ENCODE assay signal across 8 cellular contexts in the genomic region with DNA sequence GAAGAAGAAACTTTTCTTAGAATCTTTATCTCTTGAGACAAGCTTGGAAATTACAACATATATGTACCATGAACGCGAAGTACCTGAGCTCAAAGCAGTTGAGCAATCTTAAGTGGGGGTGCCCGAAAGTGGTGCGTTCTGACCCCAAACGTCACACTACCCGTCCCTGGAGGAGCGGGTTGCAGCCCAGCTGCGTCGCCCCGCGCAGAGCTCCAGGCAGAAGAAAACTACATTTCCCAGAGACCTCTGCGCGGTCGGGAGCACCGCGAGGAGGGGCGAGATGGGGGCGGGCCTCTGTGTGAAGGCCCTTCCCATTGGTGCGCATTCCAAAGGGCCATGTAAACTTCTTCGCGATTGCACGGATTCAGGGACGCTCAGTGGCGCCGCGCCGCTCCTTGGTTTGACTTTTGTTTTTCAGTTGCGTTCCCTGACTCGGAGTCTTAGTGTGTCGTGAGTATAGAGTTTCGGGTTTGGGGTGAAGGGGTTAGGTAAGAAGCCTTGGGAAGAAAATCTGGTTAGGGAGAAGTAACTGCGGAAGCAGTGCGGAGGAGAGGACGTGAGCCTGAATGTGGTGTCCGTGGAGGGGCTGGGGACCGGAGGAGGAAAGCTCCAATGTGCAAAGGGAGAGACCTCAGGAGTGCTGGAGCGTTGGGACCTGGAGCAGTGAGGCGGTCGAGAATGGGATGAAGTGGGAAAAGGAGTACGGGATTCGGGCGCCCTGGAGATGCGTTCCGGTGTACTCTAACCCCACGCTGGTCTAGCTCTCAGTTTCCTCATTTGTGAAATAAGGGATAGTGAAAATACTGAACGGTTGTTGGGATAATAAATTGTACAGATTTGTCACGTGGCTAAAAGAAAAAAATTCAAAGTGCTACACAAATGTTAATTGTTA. TPM values are rescaled to one million over a fixed set of nuclear protein-coding genes. Genes with fewer than 3 reads are reported as not detected.
DNase-seq lines count a peak whose midpoint lies in the region; ATAC-seq lines count a peak whose summit lies in the region.

TSS of gene CCDC77 (plus strand) at position 410 of the 892 bp plus-strand sequence. CDS start 7,740 bp downstream, outside the sequence.

- no peak within 1 kb of the TSS for H3K4me3 Mint-ChIP-seq in T-helper 2 cell treated with Interferon-gamma antibody and Interleukin-4, amounts not matched to agents 5 μg/mL and 100 μg/mL, for 36 hours

- H3K4me1 Mint-ChIP-seq in T-helper 2 cell treated with Interferon-gamma antibody and Interleukin-4, amounts not matched to agents 5 μg/mL and 100 μg/mL, for 36 hours (ENCODE audit: low read depth): peaks cover 3% of the 10 kb centered on the region

- no peaks in the 10 kb centered on the region for H3K9me3 Mint-ChIP-seq in T-helper 2 cell treated with Interferon-gamma antibody and Interleukin-4, amounts not matched to agents 5 μg/mL and 100 μg/mL, for 36 hours

- peak; percentile 94 for ATAC-seq in HG03108 (IDR thresholded peaks at IDR 0.05; ENCODE audit: unreplicated experiment)
- peak; percentile 99 for ATAC-seq in left lobe of liver

- H3K27ac Mint-ChIP-seq in T-helper 2 cell treated with Interferon-gamma antibody and Interleukin-4, amounts not matched to agents 5 μg/mL and 100 μg/mL, for 36 hours: no peak within 1 kb of the TSS

- DNase-seq in activated CD4-positive, CD25-positive, alpha-beta regulatory T cell treated with anti-CD3 and anti-CD28 coated beads, Interleukin-2, amount 50 U/mL, for 16 hours (ENCODE audit: low read depth, low spot score): peak; percentile 89
- no peak for DNase-seq in activated CD4-positive, CD25-positive, alpha-beta regulatory T cell (lab: John Stamatoyannopoulos, UW)
- DNase-seq in T-helper 2 cell treated with Interferon-gamma antibody and Interleukin-4, amounts not matched to agents 5 μg/mL and 100 μg/mL, for 36 hours (ENCODE audit: low spot score): peak; percentile 92
- peak; percentile 96 for DNase-seq in cerebellar cortex (ENCODE audit: low spot score)
- DNase-seq in left lobe of liver (ENCODE audit: low spot score): peak; percentile 93
- DNase-seq in stimulated activated CD4-positive, alpha-beta T cell treated with anti-CD3 and anti-CD28 coated beads, Interleukin-4, amount 100 ng/mL, for 24 hours: peak; percentile 93
- no peak for DNase-seq in NCI-H1417 (lab: John Stamatoyannopoulos, UW)

- no peaks in the 10 kb centered on the region for H3K36me3 Mint-ChIP-seq in T-helper 2 cell treated with Interferon-gamma antibody and Interleukin-4, amounts not matched to agents 5 μg/mL and 100 μg/mL, for 36 hours (ENCODE audit: low read depth)

- H3K27me3 Mint-ChIP-seq in T-helper 2 cell treated with Interferon-gamma antibody and Interleukin-4, amounts not matched to agents 5 μg/mL and 100 μg/mL, for 36 hours (ENCODE audit: low read depth): no peaks in the 10 kb centered on the region

RNA-seq across cellular contexts. Expression of gene CCDC77, which starts in this region (rescaled TPM):
- 1.2 TPM for total RNA-seq in left lobe of liver

Comparison
In these comparisons a context has a peak if more than half of its experiments do, and no peak if none do; other contexts are left out.
1. DNase-seq: peak in activated CD4-positive, CD25-positive, alpha-beta regulatory T cell treated with anti-CD3 and anti-CD28 coated beads, Interleukin-2, amount 50 U/mL, for 16 hours (single experiment), T-helper 2 cell treated with Interferon-gamma antibody and Interleukin-4, amounts not matched to agents 5 μg/mL and 100 μg/mL, for 36 hours (single experiment), cerebellar cortex (single experiment), left lobe of liver (single experiment) and stimulated activated CD4-positive, alpha-beta T cell treated with anti-CD3 and anti-CD28 coated beads, Interleukin-4, amount 100 ng/mL, for 24 hours (single experiment); none in activated CD4-positive, CD25-positive, alpha-beta regulatory T cell (0 of 4) and NCI-H1417 (0 of 3).